Comparison of ENCODE assay signal across 1 cellular context in genomic region chr14:21383848-21384493, GRCh38.
A peak's percentile ranks its signal among the peaks of the same experiment; 100 is the strongest.
TF ChIP-seq lines count a peak whose summit lies in the region.

Gene SUPT16H (minus strand): TSS chr14:21384019. CDS start chr14:21383927, 92 bp downstream.

TF ChIP-seq in HepG2, 621 proteins besides CTCF, POLR2A, EP300 and RAD21 (continued from another document and continues in another):
- TF ChIP-seq, protein P1, sequence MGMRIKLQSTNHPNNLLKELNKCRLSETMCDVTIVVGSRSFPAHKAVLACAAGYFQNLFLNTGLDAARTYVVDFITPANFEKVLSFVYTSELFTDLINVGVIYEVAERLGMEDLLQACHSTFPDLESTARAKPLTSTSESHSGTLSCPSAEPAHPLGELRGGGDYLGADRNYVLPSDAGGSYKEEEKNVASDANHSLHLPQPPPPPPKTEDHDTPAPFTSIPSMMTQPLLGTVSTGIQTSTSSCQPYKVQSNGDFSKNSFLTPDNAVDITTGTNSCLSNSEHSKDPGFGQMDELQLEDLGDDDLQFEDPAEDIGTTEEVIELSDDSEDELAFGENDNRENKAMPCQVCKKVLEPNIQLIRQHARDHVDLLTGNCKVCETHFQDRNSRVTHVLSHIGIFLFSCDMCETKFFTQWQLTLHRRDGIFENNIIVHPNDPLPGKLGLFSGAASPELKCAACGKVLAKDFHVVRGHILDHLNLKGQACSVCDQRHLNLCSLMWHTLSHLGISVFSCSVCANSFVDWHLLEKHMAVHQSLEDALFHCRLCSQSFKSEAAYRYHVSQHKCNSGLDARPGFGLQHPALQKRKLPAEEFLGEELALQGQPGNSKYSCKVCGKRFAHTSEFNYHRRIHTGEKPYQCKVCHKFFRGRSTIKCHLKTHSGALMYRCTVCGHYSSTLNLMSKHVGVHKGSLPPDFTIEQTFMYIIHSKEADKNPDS (CRISPR knock-in tag; IDR thresholded peaks at IDR 0.05), result 0 out of 2 replicates have a peak, but pooled peaks have one; percentile 52
- TF ChIP-seq ZFP62 (CRISPR knock-in tag; IDR thresholded peaks at IDR 0.05) (no peak), LRRFIP1 (CRISPR knock-in tag; conservative IDR thresholded peaks at IDR 0.05) (no peak), GABPB1 (CRISPR knock-in tag; IDR thresholded peaks at IDR 0.05) (peak; percentile 99), ZNF33B (CRISPR knock-in tag; IDR thresholded peaks at IDR 0.05) (no peak; the same call in 1 of the 2 replicates), MED8 (CRISPR knock-in tag; IDR thresholded peaks at IDR 0.05; ENCODE audit: insufficient replicate concordance) (no peak), AKAP8 (CRISPR knock-in tag; IDR thresholded peaks at IDR 0.05) (peak; percentile 81; the same call in 1 of the 2 replicates), MTA3 (CRISPR knock-in tag; IDR thresholded peaks at IDR 0.05) (no peak), NPAS2 (CRISPR knock-in tag; IDR thresholded peaks at IDR 0.05; ENCODE audit: borderline replicate concordance) (no peak), SSRP1 (CRISPR knock-in tag; IDR thresholded peaks at IDR 0.05) (peak; percentile 75), ZFP91 (CRISPR knock-in tag; IDR thresholded peaks at IDR 0.05; ENCODE audit: borderline replicate concordance) (peak; percentile 92; the same call in 1 of the 2 replicates), ZNF136 (CRISPR knock-in tag; IDR thresholded peaks at IDR 0.05; ENCODE audit: low read depth) (peak; percentile 50; the same call in 1 of the 2 replicates), HDAC6 (IDR thresholded peaks at IDR 0.05; ENCODE audit: low read depth, low read length) (no peak), TIGD3 (CRISPR knock-in tag; IDR thresholded peaks at IDR 0.05; ENCODE audit: borderline replicate concordance) (peak; percentile 29; the same call in 1 of the 2 replicates), KAT7 (CRISPR knock-in tag; IDR thresholded peaks at IDR 0.05; ENCODE audit: borderline replicate concordance) (peak; percentile 98), CENPX (CRISPR knock-in tag; IDR thresholded peaks at IDR 0.05) (no peak), ZNF446 (CRISPR knock-in tag; IDR thresholded peaks at IDR 0.05) (peak; percentile 56; the same call in 1 of the 2 replicates), ZSCAN22 (CRISPR knock-in tag; IDR thresholded peaks at IDR 0.05) (no peak), SKIL (CRISPR knock-in tag; IDR thresholded peaks at IDR 0.05; ENCODE audit: borderline replicate concordance) (no peak), SP2 (CRISPR knock-in tag; IDR thresholded peaks at IDR 0.05) (peak; percentile 63), ZNF230 (CRISPR knock-in tag; IDR thresholded peaks at IDR 0.05) (peak; percentile 89; the same call in 1 of the 2 replicates), SOX6 (IDR thresholded peaks at IDR 0.05) (no peak), SOX6 (CRISPR knock-in tag; IDR thresholded peaks at IDR 0.05) (peak; percentile 80), NR2F6 (IDR thresholded peaks at IDR 0.05) (peak; percentile 61; the same call in 1 of the 2 replicates), NR2F6 (CRISPR knock-in tag; IDR thresholded peaks at IDR 0.05) (peak; percentile 48; the same call in 1 of the 2 replicates), KLF6 (CRISPR knock-in tag; IDR thresholded peaks at IDR 0.05) (peak; percentile 41), ZNF232 (CRISPR knock-in tag; IDR thresholded peaks at IDR 0.05; ENCODE audit: borderline replicate concordance) (no peak; the same call in 1 of the 2 replicates), ATF3 (CRISPR knock-in tag; IDR thresholded peaks at IDR 0.05) (peak; percentile 8; the same call in 1 of the 2 replicates), RAD51 (IDR thresholded peaks at IDR 0.05; ENCODE audit: borderline replicate concordance) (peak; percentile 96), MIER3 (CRISPR knock-in tag; IDR thresholded peaks at IDR 0.05; ENCODE audit: borderline replicate concordance) (peak; percentile 60; the same call in 1 of the 2 replicates), ZNF24 (IDR thresholded peaks at IDR 0.05) (no peak; the same call in 1 of the 2 replicates), HBP1 (CRISPR knock-in tag; IDR thresholded peaks at IDR 0.05; ENCODE audit: low read depth) (peak; percentile 60; the same call in 1 of the 2 replicates), ZNF609 (CRISPR knock-in tag; IDR thresholded peaks at IDR 0.05; ENCODE audit: borderline replicate concordance) (no peak), NR2F1 (CRISPR knock-in tag; IDR thresholded peaks at IDR 0.05) (no peak), SMAD1 (CRISPR knock-in tag; IDR thresholded peaks at IDR 0.05; ENCODE audit: borderline replicate concordance, low read depth) (peak; percentile 30; the same call in 1 of the 2 replicates)
- TF ChIP-seq, protein P2, sequence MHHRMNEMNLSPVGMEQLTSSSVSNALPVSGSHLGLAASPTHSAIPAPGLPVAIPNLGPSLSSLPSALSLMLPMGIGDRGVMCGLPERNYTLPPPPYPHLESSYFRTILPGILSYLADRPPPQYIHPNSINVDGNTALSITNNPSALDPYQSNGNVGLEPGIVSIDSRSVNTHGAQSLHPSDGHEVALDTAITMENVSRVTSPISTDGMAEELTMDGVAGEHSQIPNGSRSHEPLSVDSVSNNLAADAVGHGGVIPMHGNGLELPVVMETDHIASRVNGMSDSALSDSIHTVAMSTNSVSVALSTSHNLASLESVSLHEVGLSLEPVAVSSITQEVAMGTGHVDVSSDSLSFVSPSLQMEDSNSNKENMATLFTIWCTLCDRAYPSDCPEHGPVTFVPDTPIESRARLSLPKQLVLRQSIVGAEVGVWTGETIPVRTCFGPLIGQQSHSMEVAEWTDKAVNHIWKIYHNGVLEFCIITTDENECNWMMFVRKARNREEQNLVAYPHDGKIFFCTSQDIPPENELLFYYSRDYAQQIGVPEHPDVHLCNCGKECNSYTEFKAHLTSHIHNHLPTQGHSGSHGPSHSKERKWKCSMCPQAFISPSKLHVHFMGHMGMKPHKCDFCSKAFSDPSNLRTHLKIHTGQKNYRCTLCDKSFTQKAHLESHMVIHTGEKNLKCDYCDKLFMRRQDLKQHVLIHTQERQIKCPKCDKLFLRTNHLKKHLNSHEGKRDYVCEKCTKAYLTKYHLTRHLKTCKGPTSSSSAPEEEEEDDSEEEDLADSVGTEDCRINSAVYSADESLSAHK (CRISPR knock-in tag; IDR thresholded peaks at IDR 0.05; ENCODE audit: borderline replicate concordance), result peak; percentile 94; the same call in 1 of the 2 replicates
- TF ChIP-seq, protein P3, sequence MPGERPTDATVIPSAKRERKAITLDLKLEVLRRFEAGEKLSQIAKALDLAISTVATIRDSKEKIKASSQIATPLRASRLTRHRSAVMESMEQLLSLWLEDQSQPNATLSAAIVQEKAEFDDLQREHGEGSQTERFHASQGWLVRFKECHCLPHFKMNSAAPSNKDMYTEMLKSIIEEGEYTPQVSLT (CRISPR knock-in tag; IDR thresholded peaks at IDR 0.05; ENCODE audit: borderline replicate concordance, low read depth), result 0 out of 2 replicates have a peak, but pooled peaks have one; percentile 27
